In genomic region chr3:189568931-189569330, GRCh38 we compare ENCODE assay signal across 18 cellular contexts.
DNase-seq lines count a peak whose midpoint lies in the region; ATAC-seq, FAIRE-seq and TF ChIP-seq lines count a peak whose summit lies in the region.
"Had no signal": no experiment of that assay in that cellular context is flagged by ENCODE, and none has a peak within 500 bp of the region (broad histone marks: within the 10 kb centered on the region; RNA-seq: fewer than 3 reads in every experiment).

No MANE protein-coding gene starts in this region.

- no peaks in the 10 kb centered on the region for H4K20me1 ChIP-seq in BLaER1 treated with 17β-estradiol and CSF1 and Interleukin-3, amounts not matched to agents 10 nM and 100 nM
- no peaks in the 10 kb centered on the region for H4K20me1 ChIP-seq in SU-DHL-6 (ENCODE audit: low read depth, low read length)

- ATAC-seq in stimulated activated memory B cell treated with anti-CD40 and anti-IgM and Interleukin-4, amounts not matched to agents 10 μg/mL and 1 μg/mL and 100 μg/mL, for 72 hours, result no peak
- ATAC-seq in HG02970 (IDR thresholded peaks at IDR 0.05; ENCODE audit: low FRiP score, unreplicated experiment), result no peak

- no peaks in the 10 kb centered on the region for H3K9me3 ChIP-seq in BLaER1 treated with 17β-estradiol and CSF1 and Interleukin-3, amounts not matched to agents 10 nM and 100 nM (replicated peaks in 1 of 11)
- no peaks in the 10 kb centered on the region for H3K9me3 ChIP-seq in SU-DHL-6 (ENCODE audit: insufficient read depth, low read length)

- no peak for DNase-seq in GM18507 (ENCODE audit: extremely low spot score, insufficient read length, low read depth)
- DNase-seq in stimulated activated CD4-positive, alpha-beta T cell treated with anti-CD3 and anti-CD28 coated beads, Interleukin-4, amount 100 ng/mL, for 4 hours, result no peak
- no peak for DNase-seq in KG1 (lab: John Stamatoyannopoulos, UW)
- DNase-seq: C1 segment of cervical spinal cord; Calu3; CD4-positive, alpha-beta memory T cell; COR-L47; DMS53; DMS79 treated with DMSO at 0.1 percent for 48 hours; GF-D8; GOT3; HCEC 1CT had no signal

- peak overlapping the region; percentile 75 for H3K27ac Mint-ChIP-seq in stimulated activated memory B cell treated with anti-CD40 and anti-IgM and Interleukin-4, amounts not matched to agents 10 μg/mL and 1 μg/mL and 100 μg/mL, for 72 hours
- H3K27ac Mint-ChIP-seq: B cell; CD4-positive, alpha-beta memory T cell had no signal

- no peaks in the 10 kb centered on the region for H3K27me3 ChIP-seq in BLaER1 treated with 17β-estradiol and CSF1 and Interleukin-3, amounts not matched to agents 10 nM and 100 nM
- no peaks in the 10 kb centered on the region for H3K27me3 ChIP-seq in SU-DHL-6 (ENCODE audit: low read length)

- H3K27me3 Mint-ChIP-seq in stimulated activated memory B cell treated with anti-CD40 and anti-IgM and Interleukin-4, amounts not matched to agents 10 μg/mL and 1 μg/mL and 100 μg/mL, for 72 hours, result no peaks in the 10 kb centered on the region
- H3K27me3 Mint-ChIP-seq: B cell; CD4-positive, alpha-beta memory T cell had no signal

- peak overlapping the region in 7 of 11 experiments; percentile 7 to 75 (median 54); a peak in 11 of 22 replicates for H3K4me2 ChIP-seq in BLaER1 treated with 17β-estradiol and CSF1 and Interleukin-3, amounts not matched to agents 10 nM and 100 nM
- peak overlapping the region; percentile 63 for H3K4me2 ChIP-seq in SU-DHL-6 (ENCODE audit: low read depth, low read length, poor library complexity, severe bottlenecking)

- H3K4me3 Mint-ChIP-seq in stimulated activated memory B cell treated with anti-CD40 and anti-IgM and Interleukin-4, amounts not matched to agents 10 μg/mL and 1 μg/mL and 100 μg/mL, for 72 hours, result no peak overlapping the region
- H3K4me3 Mint-ChIP-seq: B cell; CD4-positive, alpha-beta memory T cell had no signal

- peak; percentile 62 for FAIRE-seq in GM18507 (lab: Jason Lieb, UNC)
- FAIRE-seq: H54 had no signal

- H3K9me2 ChIP-seq in SU-DHL-6 (replicated peaks; ENCODE audit: insufficient read depth, low read length), result no peaks in the 10 kb centered on the region

- peaks cover 8 to 30% (median 23%) of the 10 kb centered on the region in 10 experiments; a peak in 16 of 20 replicates for H3K4me1 ChIP-seq in BLaER1 treated with 17β-estradiol and CSF1 and Interleukin-3, amounts not matched to agents 10 nM and 100 nM

- H3K36me3 Mint-ChIP-seq in stimulated activated memory B cell treated with anti-CD40 and anti-IgM and Interleukin-4, amounts not matched to agents 10 μg/mL and 1 μg/mL and 100 μg/mL, for 72 hours, result no peaks in the 10 kb centered on the region
- H3K36me3 Mint-ChIP-seq: CD4-positive, alpha-beta memory T cell had no signal

- H3K27ac ChIP-seq in BLaER1 treated with 17β-estradiol and CSF1 and Interleukin-3, amounts not matched to agents 10 nM and 100 nM, result no peak overlapping the region
- H3K27ac ChIP-seq in SU-DHL-6 (ENCODE audit: low read depth, low read length), result peak overlapping the region; percentile 95

- H3K4me1 Mint-ChIP-seq in stimulated activated memory B cell treated with anti-CD40 and anti-IgM and Interleukin-4, amounts not matched to agents 10 μg/mL and 1 μg/mL and 100 μg/mL, for 72 hours, result peaks cover 49% of the 10 kb centered on the region

- no peak overlapping the region for H2AFZ ChIP-seq in SU-DHL-6 (ENCODE audit: low read depth, low read length, severe bottlenecking)

- no peak for TF ChIP-seq CTCF in SU-DHL-6 (IDR thresholded peaks at IDR 0.05; ENCODE audit: insufficient read depth, low read length, poor library complexity, severe bottlenecking)

- H3K36me3 ChIP-seq in BLaER1 treated with 17β-estradiol and CSF1 and Interleukin-3, amounts not matched to agents 10 nM and 100 nM, result no peaks in the 10 kb centered on the region
- H3K36me3 ChIP-seq in SU-DHL-6 (ENCODE audit: low read length), result no peaks in the 10 kb centered on the region

- no peak overlapping the region for H3K4me3 ChIP-seq in BLaER1 treated with 17β-estradiol and CSF1 and Interleukin-3, amounts not matched to agents 10 nM and 100 nM
- no peak overlapping the region for H3K4me3 ChIP-seq in SU-DHL-6 (ENCODE audit: insufficient read depth, low read length, poor library complexity, severe bottlenecking)

- peaks cover 3% of the 10 kb centered on the region for H3K9me3 Mint-ChIP-seq in stimulated activated memory B cell treated with anti-CD40 and anti-IgM and Interleukin-4, amounts not matched to agents 10 μg/mL and 1 μg/mL and 100 μg/mL, for 72 hours
- H3K9me3 Mint-ChIP-seq: CD4-positive, alpha-beta memory T cell had no signal

- H3K79me2 ChIP-seq in SU-DHL-6 (ENCODE audit: insufficient read depth, low read length), result no peaks in the 10 kb centered on the region

- H3K9ac ChIP-seq in BLaER1 treated with 17β-estradiol and CSF1 and Interleukin-3, amounts not matched to agents 10 nM and 100 nM, result no peak overlapping the region
- H3K9ac ChIP-seq in SU-DHL-6 (ENCODE audit: low read length), result peak overlapping the region; percentile 41

- H3F3A ChIP-seq in SU-DHL-6 (ENCODE audit: insufficient read depth), result peaks cover 17% of the 10 kb centered on the region
